1 cellular context compared by ENCODE assay signal in the genomic region with DNA sequence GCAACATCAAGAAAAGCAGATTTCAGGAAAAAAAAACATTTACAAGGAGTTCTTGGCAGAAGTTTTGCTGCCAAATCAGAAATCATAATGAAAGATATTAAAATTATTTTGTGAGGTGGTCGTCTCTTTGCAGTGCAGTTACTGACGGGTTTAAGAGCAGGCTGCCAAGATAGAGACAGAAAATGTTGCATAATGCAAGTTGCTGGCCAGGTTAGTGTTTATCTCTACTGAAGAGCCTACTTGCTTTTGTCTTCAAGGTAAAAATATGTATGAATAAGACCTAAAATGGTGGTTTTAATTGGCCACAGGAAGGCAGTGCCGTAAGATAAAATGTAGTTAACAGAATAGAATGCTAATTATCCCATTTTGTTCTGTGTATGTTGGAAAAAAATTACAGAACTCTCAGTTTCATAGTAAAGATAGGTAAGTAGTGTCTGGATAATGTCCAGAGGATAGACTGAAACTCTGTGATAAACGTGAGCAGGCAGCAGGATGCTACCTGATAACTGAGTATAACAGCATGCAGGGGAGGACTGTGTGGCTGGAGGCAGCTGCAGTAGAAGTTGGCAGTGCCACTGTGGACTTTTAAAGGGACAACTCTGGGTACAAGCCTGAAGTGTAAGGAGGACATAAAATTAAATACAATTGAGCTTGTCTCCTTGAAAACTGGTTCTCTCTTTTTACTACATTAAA.
TF ChIP-seq lines count a peak whose summit lies in the region.

No MANE protein-coding gene starts in this region.

TF ChIP-seq in HepG2, 621 proteins besides CTCF, POLR2A, EP300 and RAD21:
- no peak for TF ChIP-seq ZNF260 (CRISPR knock-in tag; IDR thresholded peaks at IDR 0.05; ENCODE audit: borderline replicate concordance, low read depth)
- no peak for TF ChIP-seq ZNF619 (CRISPR knock-in tag; IDR thresholded peaks at IDR 0.05)
- no peak for TF ChIP-seq FOXO1 (CRISPR knock-in tag; IDR thresholded peaks at IDR 0.05)
- TF ChIP-seq NFKB2 (CRISPR knock-in tag; IDR thresholded peaks at IDR 0.05; ENCODE audit: borderline replicate concordance): no peak
- TF ChIP-seq ZNF883 (CRISPR knock-in tag; IDR thresholded peaks at IDR 0.05; ENCODE audit: not compliant biosample characterization): no peak
- TF ChIP-seq ZNF878 (CRISPR knock-in tag; IDR thresholded peaks at IDR 0.05): no peak
- no peak for TF ChIP-seq ZNF598 (CRISPR knock-in tag; IDR thresholded peaks at IDR 0.05; ENCODE audit: borderline replicate concordance)
- TF ChIP-seq MTERF4 (CRISPR knock-in tag; IDR thresholded peaks at IDR 0.05): no peak
- TF ChIP-seq ZKSCAN5 (CRISPR knock-in tag; IDR thresholded peaks at IDR 0.05): no peak
- no peak for TF ChIP-seq ZNF570 (CRISPR knock-in tag; IDR thresholded peaks at IDR 0.05; ENCODE audit: borderline replicate concordance)
- TF ChIP-seq, protein P1, sequence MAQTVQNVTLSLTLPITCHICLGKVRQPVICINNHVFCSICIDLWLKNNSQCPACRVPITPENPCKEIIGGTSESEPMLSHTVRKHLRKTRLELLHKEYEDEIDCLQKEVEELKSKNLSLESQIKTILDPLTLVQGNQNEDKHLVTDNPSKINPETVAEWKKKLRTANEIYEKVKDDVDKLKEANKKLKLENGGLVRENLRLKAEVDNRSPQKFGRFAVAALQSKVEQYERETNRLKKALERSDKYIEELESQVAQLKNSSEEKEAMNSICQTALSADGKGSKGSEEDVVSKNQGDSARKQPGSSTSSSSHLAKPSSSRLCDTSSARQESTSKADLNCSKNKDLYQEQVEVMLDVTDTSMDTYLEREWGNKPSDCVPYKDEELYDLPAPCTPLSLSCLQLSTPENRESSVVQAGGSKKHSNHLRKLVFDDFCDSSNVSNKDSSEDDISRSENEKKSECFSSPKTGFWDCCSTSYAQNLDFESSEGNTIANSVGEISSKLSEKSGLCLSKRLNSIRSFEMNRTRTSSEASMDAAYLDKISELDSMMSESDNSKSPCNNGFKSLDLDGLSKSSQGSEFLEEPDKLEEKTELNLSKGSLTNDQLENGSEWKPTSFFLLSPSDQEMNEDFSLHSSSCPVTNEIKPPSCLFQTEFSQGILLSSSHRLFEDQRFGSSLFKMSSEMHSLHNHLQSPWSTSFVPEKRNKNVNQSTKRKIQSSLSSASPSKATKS (CRISPR knock-in tag; IDR thresholded peaks at IDR 0.05): no peak
- no peak for TF ChIP-seq ZNF232 (CRISPR knock-in tag; IDR thresholded peaks at IDR 0.05; ENCODE audit: borderline replicate concordance)
- no peak for TF ChIP-seq ZBTB21 (CRISPR knock-in tag; IDR thresholded peaks at IDR 0.05)
- no peak for TF ChIP-seq PCBP2 (optimal IDR thresholded peaks at IDR 0.05; ENCODE audit: low read depth, low read length, poor library complexity, severe bottlenecking)
- TF ChIP-seq HMG20A (CRISPR knock-in tag; IDR thresholded peaks at IDR 0.05; ENCODE audit: borderline replicate concordance): no peak
- no peak for TF ChIP-seq AGO1 (IDR thresholded peaks at IDR 0.05; ENCODE audit: low read depth, low read length, poor library complexity, severe bottlenecking)
- no peak for TF ChIP-seq SUZ12 (IDR thresholded peaks at IDR 0.05; ENCODE audit: low read depth, low read length)
- TF ChIP-seq, protein P2, sequence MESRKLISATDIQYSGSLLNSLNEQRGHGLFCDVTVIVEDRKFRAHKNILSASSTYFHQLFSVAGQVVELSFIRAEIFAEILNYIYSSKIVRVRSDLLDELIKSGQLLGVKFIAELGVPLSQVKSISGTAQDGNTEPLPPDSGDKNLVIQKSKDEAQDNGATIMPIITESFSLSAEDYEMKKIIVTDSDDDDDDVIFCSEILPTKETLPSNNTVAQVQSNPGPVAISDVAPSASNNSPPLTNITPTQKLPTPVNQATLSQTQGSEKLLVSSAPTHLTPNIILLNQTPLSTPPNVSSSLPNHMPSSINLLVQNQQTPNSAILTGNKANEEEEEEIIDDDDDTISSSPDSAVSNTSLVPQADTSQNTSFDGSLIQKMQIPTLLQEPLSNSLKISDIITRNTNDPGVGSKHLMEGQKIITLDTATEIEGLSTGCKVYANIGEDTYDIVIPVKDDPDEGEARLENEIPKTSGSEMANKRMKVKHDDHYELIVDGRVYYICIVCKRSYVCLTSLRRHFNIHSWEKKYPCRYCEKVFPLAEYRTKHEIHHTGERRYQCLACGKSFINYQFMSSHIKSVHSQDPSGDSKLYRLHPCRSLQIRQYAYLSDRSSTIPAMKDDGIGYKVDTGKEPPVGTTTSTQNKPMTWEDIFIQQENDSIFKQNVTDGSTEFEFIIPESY (CRISPR knock-in tag; IDR thresholded peaks at IDR 0.05): no peak
- TF ChIP-seq ZFP36L1 (CRISPR knock-in tag; IDR thresholded peaks at IDR 0.05): no peak
- no peak for TF ChIP-seq HNF1A (IDR thresholded peaks at IDR 0.05; ENCODE audit: low read depth)
- no peak for TF ChIP-seq HNF1A (CRISPR knock-in tag; IDR thresholded peaks at IDR 0.05; ENCODE audit: borderline replicate concordance)
